Comparison of ENCODE assay signal across 9 cellular contexts in the genomic region with DNA sequence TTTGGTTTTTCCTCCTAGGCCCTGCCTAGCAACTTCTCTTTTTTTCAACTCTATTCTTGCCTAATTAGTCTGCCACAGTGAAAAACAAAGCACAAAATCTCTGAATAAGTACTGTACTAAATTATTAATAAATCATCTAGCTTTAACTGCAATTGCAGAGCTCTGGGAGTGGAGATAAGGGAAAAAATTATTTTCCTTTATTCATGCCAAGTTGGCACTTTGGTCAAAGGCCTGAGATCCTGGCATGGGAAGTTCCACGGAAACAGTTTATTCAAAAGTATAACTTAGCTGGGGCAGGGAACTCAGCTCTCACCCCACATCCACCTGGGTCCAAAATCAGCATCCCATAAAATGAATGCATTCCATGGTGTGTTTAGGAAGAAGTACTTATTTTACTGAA.
"Had no signal": no experiment of that assay in that cellular context is flagged by ENCODE, and none has a peak within 500 bp of the region (broad histone marks: within the 10 kb centered on the region; RNA-seq: fewer than 3 reads in every experiment).

No MANE protein-coding gene starts in this region.

- H3K4me3 Mint-ChIP-seq: activated naive CD4-positive, alpha-beta T cell treated with anti-CD3 and anti-CD28 coated beads for 36 hours; brain; immature natural killer cell; nephron progenitor cell had no signal

- H3K9me3 Mint-ChIP-seq: activated naive CD4-positive, alpha-beta T cell treated with anti-CD3 and anti-CD28 coated beads for 36 hours; brain; nephron progenitor cell had no signal

- H3K36me3 ChIP-seq: vagina had no signal

- H3K4me2 ChIP-seq: SK-N-SH had no signal

- H3K27me3 ChIP-seq: vagina had no signal

- H3K9ac ChIP-seq: SK-N-SH had no signal

- H3K4me3 ChIP-seq: vagina had no signal

- ATAC-seq: stimulated activated naive CD8-positive, alpha-beta T cell treated with anti-CD3 and anti-CD28 coated beads, Interleukin-15, Interleukin-2, amounts not matched to agents 100 U/mL and 50 U/mL, for 24 hours had no signal

- H3K4me1 Mint-ChIP-seq: immature natural killer cell had no signal

- H3K27ac Mint-ChIP-seq: activated naive CD4-positive, alpha-beta T cell treated with anti-CD3 and anti-CD28 coated beads for 36 hours; immature natural killer cell had no signal

- H3K36me3 Mint-ChIP-seq: brain, immature natural killer cell had no signal

- H3K9me3 ChIP-seq: SK-N-SH, vagina had no signal

- DNase-seq: activated CD4-positive, alpha-beta T cell treated with anti-CD3 and anti-CD28 coated beads for 48 hours; activated naive CD4-positive, alpha-beta T cell treated with anti-CD3 and anti-CD28 coated beads for 36 hours; immature natural killer cell; nephron progenitor cell; SK-N-SH; stimulated activated CD4-positive, alpha-beta T cell treated with anti-CD3 and anti-CD28 coated beads, Interleukin-2, amount 100 ng/mL, for 48 hours; stimulated activated naive CD8-positive, alpha-beta T cell treated with anti-CD3 and anti-CD28 coated beads, Interleukin-15, Interleukin-2, amounts not matched to agents 100 U/mL and 50 U/mL, for 24 hours had no signal
